Comparison of ENCODE assay signal across 8 cellular contexts in genomic region chr16:11629071-11630030, GRCh38. TPM values are rescaled to one million over a fixed set of nuclear protein-coding genes. Genes with fewer than 3 reads are reported as not detected.
DNase-seq lines count a peak whose midpoint lies in the region; ATAC-seq and TF ChIP-seq lines count a peak whose summit lies in the region.

No MANE protein-coding gene starts in this region.

- H3K27ac Mint-ChIP-seq in activated CD4-positive, alpha-beta T cell treated with anti-CD3 and anti-CD28 coated beads, Interleukin-2, amount 10 ng/mL, durations not matched to agents 24 days and 14 days = peak overlapping the region; percentile 1
- peak overlapping the region; percentile 9 to 12 for H3K27ac Mint-ChIP-seq in activated naive CD4-positive, alpha-beta T cell treated with anti-CD3 and anti-CD28 coated beads, Interleukin-2, amount 50 U/mL, for 72 hours

- H3K27ac ChIP-seq in left lung (peak overlapping the region; percentile 65 to 87), upper lobe of left lung (peak overlapping the region; percentile 77 to 81 (median 77))

- H3K9me3 ChIP-seq in left lung = no peaks in the 10 kb centered on the region
- H3K9me3 ChIP-seq in upper lobe of left lung = no peaks in the 10 kb centered on the region

- H3K36me3 Mint-ChIP-seq in activated CD4-positive, alpha-beta T cell treated with anti-CD3 and anti-CD28 coated beads, Interleukin-2, amount 10 ng/mL, durations not matched to agents 24 days and 14 days (ENCODE audit: low read depth) = no peaks in the 10 kb centered on the region
- no peaks in the 10 kb centered on the region for H3K36me3 Mint-ChIP-seq in activated naive CD4-positive, alpha-beta T cell treated with anti-CD3 and anti-CD28 coated beads, Interleukin-2, amount 50 U/mL, for 72 hours

- no peaks in the 10 kb centered on the region for H3K36me3 ChIP-seq in left lung
- H3K36me3 ChIP-seq in upper lobe of left lung = no peaks in the 10 kb centered on the region

- DNase-seq in activated CD4-positive, alpha-beta T cell treated with anti-CD3 and anti-CD28 coated beads, Interleukin-2, amount 10 ng/mL, durations not matched to agents 24 days and 14 days = peak; percentile 66
- no peak for DNase-seq in activated CD4-positive, alpha-beta T cell treated with anti-CD3 and anti-CD28 coated beads for 48 hours
- DNase-seq in activated naive CD4-positive, alpha-beta T cell treated with anti-CD3 and anti-CD28 coated beads, Interleukin-2, amount 50 U/mL, for 72 hours (ENCODE audit: low spot score in 2 of 2) = no peak
- DNase-seq in left lung = peak; percentile 62 to 83
- peak in 1 of 2 donors; percentile 69 for DNase-seq in upper lobe of left lung
- no peak for DNase-seq in GM10266 (ENCODE audit: extremely low spot score)
- DNase-seq in putamen (ENCODE audit: low spot score) = no peak
- DNase-seq in stimulated activated CD4-positive, alpha-beta T cell treated with anti-CD3 and anti-CD28 coated beads, Interleukin-4, amount 100 ng/mL, for 1 hour = no peak

- no peaks in the 10 kb centered on the region for H3K27me3 ChIP-seq in left lung
- no peaks in the 10 kb centered on the region for H3K27me3 ChIP-seq in upper lobe of left lung

- peak overlapping the region; percentile 2 for H3K4me3 Mint-ChIP-seq in activated CD4-positive, alpha-beta T cell treated with anti-CD3 and anti-CD28 coated beads, Interleukin-2, amount 10 ng/mL, durations not matched to agents 24 days and 14 days

- no peak overlapping the region for H3K4me3 ChIP-seq in left lung
- H3K4me3 ChIP-seq in upper lobe of left lung = no peak overlapping the region

- H3K4me1 ChIP-seq in left lung (peaks cover 10 to 89% of the 10 kb centered on the region in 2 donors), upper lobe of left lung (peaks cover 4 to 43% (median 33%) of the 10 kb centered on the region in 4 donors)

- no peak for TF ChIP-seq POLR2A in upper lobe of left lung (IDR thresholded peaks at IDR 0.05)

- no peaks in the 10 kb centered on the region for H3K27me3 Mint-ChIP-seq in activated CD4-positive, alpha-beta T cell treated with anti-CD3 and anti-CD28 coated beads, Interleukin-2, amount 10 ng/mL, durations not matched to agents 24 days and 14 days

- TF ChIP-seq CTCF in left lung (IDR thresholded peaks at IDR 0.05) (no peak), upper lobe of left lung (IDR thresholded peaks at IDR 0.05) (no peak), GM10266 (IDR thresholded peaks at IDR 0.05; ENCODE audit: control insufficient read depth, insufficient read depth, low read depth, missing control alignments) (no peak)

- WGBS in upper lobe of left lung, 2 donors = 56 to 70% methylated on average over 17 to 23 of the region's 23 CpGs

- intact Hi-C loops in activated CD4-positive, alpha-beta T cell treated with anti-CD3 and anti-CD28 coated beads, Interleukin-2, amount 10 ng/mL, durations not matched to agents 24 days and 14 days (cut with micrococcal nuclease) = no loop called here
- intact Hi-C loops in left lung (cut with DNase I) = no loop called here

- TF ChIP-seq EP300 in upper lobe of left lung (IDR thresholded peaks at IDR 0.05) = peak in 1 of 4 donors; percentile 22

- H3K4me1 Mint-ChIP-seq in activated CD4-positive, alpha-beta T cell treated with anti-CD3 and anti-CD28 coated beads, Interleukin-2, amount 10 ng/mL, durations not matched to agents 24 days and 14 days = peaks cover 27% of the 10 kb centered on the region

- peak in 1 of 2 donors; percentile 38 for ATAC-seq in activated naive CD4-positive, alpha-beta T cell treated with anti-CD3 and anti-CD28 coated beads, Interleukin-2, amount 50 U/mL, for 72 hours
- ATAC-seq in left lung (peak; percentile 44), upper lobe of left lung (ENCODE audit: low FRiP score in 2 of 2) (peak; percentile 64)

- H3K9me3 Mint-ChIP-seq in activated CD4-positive, alpha-beta T cell treated with anti-CD3 and anti-CD28 coated beads, Interleukin-2, amount 10 ng/mL, durations not matched to agents 24 days and 14 days = no peaks in the 10 kb centered on the region
- H3K9me3 Mint-ChIP-seq in activated naive CD4-positive, alpha-beta T cell treated with anti-CD3 and anti-CD28 coated beads, Interleukin-2, amount 50 U/mL, for 72 hours = no peaks in the 10 kb centered on the region

RNA-seq across cellular contexts. Expression of gene SNN, which starts 38.9 kb away (rescaled TPM):
- 8.3 and 9.1 TPM in 2 replicates for total RNA-seq in activated CD4-positive, alpha-beta T cell treated with anti-CD3 and anti-CD28 coated beads, Interleukin-2, amount 10 ng/mL, durations not matched to agents 24 days and 14 days
- total RNA-seq in activated naive CD4-positive, alpha-beta T cell treated with anti-CD3 and anti-CD28 coated beads, Interleukin-2, amount 50 U/mL, for 72 hours = 10 to 100 TPM; 11.0 to 14.4 TPM
- total RNA-seq in left lung (10 to 100 TPM; 21.1 to 21.4 TPM), upper lobe of left lung (10 to 100 TPM; 14.7 to 29.8 (median 26.1) TPM)

RNA-seq across cellular contexts. Expression of gene LITAF, which starts 42.6 kb away (rescaled TPM):
- total RNA-seq in activated CD4-positive, alpha-beta T cell treated with anti-CD3 and anti-CD28 coated beads, Interleukin-2, amount 10 ng/mL, durations not matched to agents 24 days and 14 days = 163 and 170 TPM in 2 replicates
- total RNA-seq in activated naive CD4-positive, alpha-beta T cell treated with anti-CD3 and anti-CD28 coated beads, Interleukin-2, amount 50 U/mL, for 72 hours = 100 to 1,000 TPM in 1 of 2 donors, 10 to 100 TPM in 1; 91.0 to 112 TPM
- total RNA-seq in left lung (100 to 1,000 TPM; 125 to 277 TPM), upper lobe of left lung (100 to 1,000 TPM in 4 of 6 donors, 10 to 100 TPM in 2; 65.8 to 281 (median 113) TPM)

Comparison
In these comparisons a context has a peak if more than half of its experiments do, and no peak if none do; other contexts are left out.
1. DNase-seq: peak in activated CD4-positive, alpha-beta T cell treated with anti-CD3 and anti-CD28 coated beads, Interleukin-2, amount 10 ng/mL, durations not matched to agents 24 days and 14 days (single experiment) and left lung (2 of 2); none in activated CD4-positive, alpha-beta T cell treated with anti-CD3 and anti-CD28 coated beads for 48 hours (single experiment), activated naive CD4-positive, alpha-beta T cell treated with anti-CD3 and anti-CD28 coated beads, Interleukin-2, amount 50 U/mL, for 72 hours (0 of 2), GM10266 (single experiment), putamen (single experiment) and stimulated activated CD4-positive, alpha-beta T cell treated with anti-CD3 and anti-CD28 coated beads, Interleukin-4, amount 100 ng/mL, for 1 hour (single experiment).